Comparison of ENCODE assay signal across 16 cellular contexts in genomic region chr16:82694239-82694874, GRCh38.
DNase-seq lines count a peak whose midpoint lies in the region; TF ChIP-seq lines count a peak whose summit lies in the region.
"Had no signal": no experiment of that assay in that cellular context is flagged by ENCODE, and none has a peak within 500 bp of the region (broad histone marks: within the 10 kb centered on the region; RNA-seq: fewer than 3 reads in every experiment).

No MANE protein-coding gene starts in this region.

- no peak for TF ChIP-seq EP300 in SK-N-SH (IDR thresholded peaks at IDR 0.05; ENCODE audit: borderline replicate concordance in 1 of 2, low read depth in 1 of 2, low read length in 1 of 2)

- intact Hi-C loops in ascending aorta (cut with DNase I), result no loop called here

- H3K27me3 ChIP-seq in SK-N-SH (ENCODE audit: insufficient read depth) (no peaks in the 10 kb centered on the region), skeletal muscle satellite cell (ENCODE audit: control insufficient read depth, insufficient read depth, low read length) (no peaks in the 10 kb centered on the region), ascending aorta (no peaks in the 10 kb centered on the region)

- TF ChIP-seq CTCF in SK-N-SH (IDR thresholded peaks at IDR 0.05), result no peak
- no peak for TF ChIP-seq CTCF in fibroblast of mammary gland (conservative IDR thresholded peaks at IDR 0.05; ENCODE audit: control insufficient read depth, insufficient read depth, low read depth, low read length)
- TF ChIP-seq CTCF in ascending aorta (IDR thresholded peaks at IDR 0.05), result no peak

- DNase-seq in GM03348 (ENCODE audit: low spot score) (peak; percentile 53), SK-N-SH (no peak), fibroblast of mammary gland (ENCODE audit: low read depth) (peak; percentile 70), NCI-H1092 (lab: John Stamatoyannopoulos, UW) (no peak), NCI-H187 (lab: John Stamatoyannopoulos, UW) (no peak), ecto neural progenitor cell (ENCODE audit: low spot score) (no peak), ascending aorta (ENCODE audit: low spot score in 2 of 2) (no peak)
- DNase-seq: activated effector memory CD4-positive, alpha-beta T cell treated with Interleukin-2 at 50 U/mL for 16 hours; aorta; CD4-positive, CD25-positive, alpha-beta regulatory T cell; NCI-H1694; occipital lobe; stimulated activated naive CD4-positive, alpha-beta T cell treated with Interleukin-2 at 50 U/mL for 16 hours; SW 1271 had no signal

- H3K79me2 ChIP-seq in SK-N-SH (ENCODE audit: insufficient read depth), result peaks cover 22% of the 10 kb centered on the region; the same call in 1 of the 2 replicates

- H3K4me1 ChIP-seq in SK-N-SH (ENCODE audit: control insufficient read depth in 1 of 2, insufficient read depth in 2 of 2, low read depth in 1 of 2, low read length in 1 of 2) (peaks cover 0 to 18% of the 10 kb centered on the region in 2 experiments; a peak in 2 of 4 replicates), skeletal muscle satellite cell (ENCODE audit: control insufficient read depth, insufficient read depth, low read length) (peaks cover 30% of the 10 kb centered on the region), ascending aorta (peaks cover 5 to 26% of the 10 kb centered on the region in 2 donors)

- POLR2A ChIA-PET in SK-N-SH (lab: Yijun Ruan, JAX), result no interaction called here

- TF ChIP-seq RAD21 in SK-N-SH (IDR thresholded peaks at IDR 0.05; ENCODE audit: low read length), result no peak

- H3K4me3 ChIP-seq in SK-N-SH (ENCODE audit: low read depth in 2 of 2, low read length in 1 of 2) (no peak overlapping the region), fibroblast of mammary gland (ENCODE audit: control insufficient read depth, low read depth, low read length) (no peak overlapping the region), skeletal muscle satellite cell (ENCODE audit: low read length) (no peak overlapping the region), ascending aorta (no peak overlapping the region)
- H3K4me3 ChIP-seq: skin epidermis had no signal

- H3K9ac ChIP-seq in SK-N-SH, result no peak overlapping the region
- H3K9ac ChIP-seq in skeletal muscle satellite cell (ENCODE audit: low read depth, low read length), result no peak overlapping the region

- H3F3A ChIP-seq in SK-N-SH (replicated peaks; ENCODE audit: insufficient read depth), result peaks cover 21% of the 10 kb centered on the region

- H2AFZ ChIP-seq in SK-N-SH (ENCODE audit: low read depth), result no peak overlapping the region

- H3K4me2 ChIP-seq in SK-N-SH (0 out of 2 replicates have a peak overlapping the region, but pooled peaks have one; percentile 12), skeletal muscle satellite cell (ENCODE audit: low read length) (peak overlapping the region; percentile 1)

- H3K36me3 ChIP-seq in SK-N-SH (replicated peaks in 1 of 2; ENCODE audit: control insufficient read depth in 1 of 2, insufficient read depth in 2 of 2, low read length in 1 of 2) (no peaks in the 10 kb centered on the region), skeletal muscle satellite cell (ENCODE audit: insufficient read depth, low read length) (no peaks in the 10 kb centered on the region), ascending aorta (no peaks in the 10 kb centered on the region)

- H3K9me2 ChIP-seq in SK-N-SH, result no peaks in the 10 kb centered on the region

- CTCF ChIA-PET in SK-N-SH (lab: Yijun Ruan, JAX), result no interaction called here

- no peaks in the 10 kb centered on the region for H4K20me1 ChIP-seq in SK-N-SH (ENCODE audit: insufficient read depth)

- H3K9me3 ChIP-seq in SK-N-SH (no peaks in the 10 kb centered on the region), skeletal muscle satellite cell (replicated peaks; ENCODE audit: low read length) (no peaks in the 10 kb centered on the region), ascending aorta (no peaks in the 10 kb centered on the region)

- H3K27ac ChIP-seq in SK-N-SH (ENCODE audit: low read depth in 2 of 2, low read length in 1 of 2) (peak overlapping the region in 1 of 2 experiments; percentile 67; a peak in 3 of 4 replicates), ascending aorta (peak overlapping the region in 1 of 2 donors; percentile 23)
- H3K27ac ChIP-seq: skin epidermis had no signal

TF ChIP-seq in SK-N-SH, 30 proteins besides CTCF, POLR2A, EP300 and RAD21 (continues in another document):
- TF ChIP-seq FOXM1 (IDR thresholded peaks at IDR 0.05; ENCODE audit: low read depth) (no peak), GATA2 (CRISPR knock-in tag; IDR thresholded peaks at IDR 0.05) (no peak), MEF2A (IDR thresholded peaks at IDR 0.05; ENCODE audit: borderline replicate concordance, low read depth) (no peak), JUND (IDR thresholded peaks at IDR 0.05) (peak; percentile 40), GABPA (IDR thresholded peaks at IDR 0.05; ENCODE audit: low read depth) (no peak), TEAD4 (IDR thresholded peaks at IDR 0.05; ENCODE audit: borderline replicate concordance, insufficient read depth) (no peak), PBX3 (IDR thresholded peaks at IDR 0.05) (peak; percentile 61), CHD2 (IDR thresholded peaks at IDR 0.05; ENCODE audit: low read length, partially characterized antibody) (no peak), EZH2phosphoT487 (IDR thresholded peaks at IDR 0.05; ENCODE audit: borderline replicate concordance, low read depth) (no peak), YY1 (IDR thresholded peaks at IDR 0.05; ENCODE audit: low read depth) (no peak), USF1 (IDR thresholded peaks at IDR 0.05; ENCODE audit: borderline replicate concordance, low read depth) (no peak), REST (IDR thresholded peaks at IDR 0.05; ENCODE audit: low read depth, low read length) (no peak), RCOR1 (IDR thresholded peaks at IDR 0.05; ENCODE audit: low read length) (no peak), SMC3 (IDR thresholded peaks at IDR 0.05; ENCODE audit: low read depth, low read length) (no peak), FOXJ3 (CRISPR knock-in tag; IDR thresholded peaks at IDR 0.05) (no peak), MXI1 (IDR thresholded peaks at IDR 0.05; ENCODE audit: low read depth, low read length) (no peak), FOSL2 (IDR thresholded peaks at IDR 0.05; ENCODE audit: borderline replicate concordance, low read depth) (peak; percentile 22; the same call in 1 of the 2 replicates), RXRA (IDR thresholded peaks at IDR 0.05; ENCODE audit: borderline replicate concordance, low read depth) (no peak; the same call in 1 of the 2 replicates), ZBTB33 (IDR thresholded peaks at IDR 0.05; ENCODE audit: borderline replicate concordance, low read depth) (no peak)

Comparison
In these comparisons a context has a peak if more than half of its experiments do, and no peak if none do; other contexts are left out.
1. DNase-seq: peak in GM03348 (single experiment) and fibroblast of mammary gland (single experiment); none in SK-N-SH (single experiment), NCI-H1092 (single experiment), NCI-H187 (0 of 2), ecto neural progenitor cell (single experiment) and ascending aorta (0 of 2).